In the genomic region with DNA sequence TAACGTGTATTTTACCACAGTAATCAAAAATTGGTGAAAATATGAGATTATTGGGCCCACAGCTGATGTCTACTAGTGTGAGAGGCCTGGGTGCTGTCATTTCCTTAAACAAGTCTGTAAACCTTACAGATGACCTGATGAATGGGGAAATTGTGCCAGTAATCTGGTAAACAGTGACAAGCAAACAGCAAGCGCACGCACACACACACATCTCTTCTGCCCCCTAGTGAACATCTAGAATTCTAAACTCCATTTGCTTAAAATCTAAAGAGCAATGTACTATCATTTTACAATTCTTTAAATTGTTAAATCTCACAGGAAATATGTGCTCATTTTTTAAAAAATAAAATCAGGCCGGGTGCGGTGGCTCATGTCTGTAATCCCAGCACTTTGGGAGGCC, we compare ENCODE assay signal across 1 cellular context.
TF ChIP-seq lines count a peak whose summit lies in the region.

No MANE protein-coding gene starts in this region.

TF ChIP-seq in K562, 482 proteins besides CTCF, POLR2A, EP300 and RAD21 (continued from another document):
- TF ChIP-seq, protein P1, sequence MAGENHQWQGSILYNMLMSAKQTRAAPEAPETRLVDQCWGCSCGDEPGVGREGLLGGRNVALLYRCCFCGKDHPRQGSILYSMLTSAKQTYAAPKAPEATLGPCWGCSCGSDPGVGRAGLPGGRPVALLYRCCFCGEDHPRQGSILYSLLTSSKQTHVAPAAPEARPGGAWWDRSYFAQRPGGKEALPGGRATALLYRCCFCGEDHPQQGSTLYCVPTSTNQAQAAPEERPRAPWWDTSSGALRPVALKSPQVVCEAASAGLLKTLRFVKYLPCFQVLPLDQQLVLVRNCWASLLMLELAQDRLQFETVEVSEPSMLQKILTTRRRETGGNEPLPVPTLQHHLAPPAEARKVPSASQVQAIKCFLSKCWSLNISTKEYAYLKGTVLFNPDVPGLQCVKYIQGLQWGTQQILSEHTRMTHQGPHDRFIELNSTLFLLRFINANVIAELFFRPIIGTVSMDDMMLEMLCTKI (IDR thresholded peaks at IDR 0.05; ENCODE audit: partially characterized antibody), result no peak
- TF ChIP-seq CBX2 (IDR thresholded peaks at IDR 0.05; ENCODE audit: insufficient read depth, low read length, poor library complexity, severe bottlenecking) (no peak), SMARCA4 (IDR thresholded peaks at IDR 0.05) (peak; percentile 43; the same call in 1 of the 2 replicates), YBX1 (IDR thresholded peaks at IDR 0.05) (no peak), NRF1 (conservative IDR thresholded peaks at IDR 0.05 in 1 of 2, IDR thresholded peaks at IDR 0.05 in 1 of 2) (peak; percentile 25 to 54; a peak in 2 of 4 replicates), WHSC1 (IDR thresholded peaks at IDR 0.05; ENCODE audit: low read length) (no peak), L3MBTL2 (IDR thresholded peaks at IDR 0.05) (no peak), E2F3 (CRISPR knock-in tag; IDR thresholded peaks at IDR 0.05) (no peak), E2F4 (CRISPR knock-in tag; IDR thresholded peaks at IDR 0.05; ENCODE audit: low read depth) (no peak), ZNF311 (CRISPR knock-in tag; IDR thresholded peaks at IDR 0.05) (no peak), TBP (optimal IDR thresholded peaks at IDR 0.05; ENCODE audit: low read depth, low read length) (no peak), ATF7 (IDR thresholded peaks at IDR 0.05) (peak; percentile 28; the same call in 1 of the 2 replicates), CTBP1 (IDR thresholded peaks at IDR 0.05; ENCODE audit: borderline replicate concordance) (no peak), ZNF778 (CRISPR knock-in tag; IDR thresholded peaks at IDR 0.05) (no peak), NFYB (IDR thresholded peaks at IDR 0.05; ENCODE audit: extremely low read depth, insufficient read length) (no peak), NFE2 (IDR thresholded peaks at IDR 0.05; ENCODE audit: low read depth) (peak; percentile 26; the same call in 1 of the 2 replicates), RBM15 (IDR thresholded peaks at IDR 0.05; ENCODE audit: insufficient read depth, low read length) (no peak), ZNF551 (CRISPR knock-in tag; IDR thresholded peaks at IDR 0.05) (no peak)
- TF ChIP-seq, protein P2, sequence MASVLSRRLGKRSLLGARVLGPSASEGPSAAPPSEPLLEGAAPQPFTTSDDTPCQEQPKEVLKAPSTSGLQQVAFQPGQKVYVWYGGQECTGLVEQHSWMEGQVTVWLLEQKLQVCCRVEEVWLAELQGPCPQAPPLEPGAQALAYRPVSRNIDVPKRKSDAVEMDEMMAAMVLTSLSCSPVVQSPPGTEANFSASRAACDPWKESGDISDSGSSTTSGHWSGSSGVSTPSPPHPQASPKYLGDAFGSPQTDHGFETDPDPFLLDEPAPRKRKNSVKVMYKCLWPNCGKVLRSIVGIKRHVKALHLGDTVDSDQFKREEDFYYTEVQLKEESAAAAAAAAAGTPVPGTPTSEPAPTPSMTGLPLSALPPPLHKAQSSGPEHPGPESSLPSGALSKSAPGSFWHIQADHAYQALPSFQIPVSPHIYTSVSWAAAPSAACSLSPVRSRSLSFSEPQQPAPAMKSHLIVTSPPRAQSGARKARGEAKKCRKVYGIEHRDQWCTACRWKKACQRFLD (CRISPR knock-in tag; IDR thresholded peaks at IDR 0.05), result no peak
- TF ChIP-seq, protein P3, sequence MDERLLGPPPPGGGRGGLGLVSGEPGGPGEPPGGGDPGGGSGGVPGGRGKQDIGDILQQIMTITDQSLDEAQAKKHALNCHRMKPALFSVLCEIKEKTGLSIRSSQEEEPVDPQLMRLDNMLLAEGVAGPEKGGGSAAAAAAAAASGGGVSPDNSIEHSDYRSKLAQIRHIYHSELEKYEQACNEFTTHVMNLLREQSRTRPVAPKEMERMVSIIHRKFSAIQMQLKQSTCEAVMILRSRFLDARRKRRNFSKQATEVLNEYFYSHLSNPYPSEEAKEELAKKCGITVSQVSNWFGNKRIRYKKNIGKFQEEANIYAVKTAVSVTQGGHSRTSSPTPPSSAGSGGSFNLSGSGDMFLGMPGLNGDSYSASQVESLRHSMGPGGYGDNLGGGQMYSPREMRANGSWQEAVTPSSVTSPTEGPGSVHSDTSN (CRISPR knock-in tag; IDR thresholded peaks at IDR 0.05; ENCODE audit: low read depth), result no peak
- TF ChIP-seq, protein P3 (tag; conservative IDR thresholded peaks at IDR 0.05; ENCODE audit: low read depth), result peak; percentile 59
- TF ChIP-seq, protein P4, sequence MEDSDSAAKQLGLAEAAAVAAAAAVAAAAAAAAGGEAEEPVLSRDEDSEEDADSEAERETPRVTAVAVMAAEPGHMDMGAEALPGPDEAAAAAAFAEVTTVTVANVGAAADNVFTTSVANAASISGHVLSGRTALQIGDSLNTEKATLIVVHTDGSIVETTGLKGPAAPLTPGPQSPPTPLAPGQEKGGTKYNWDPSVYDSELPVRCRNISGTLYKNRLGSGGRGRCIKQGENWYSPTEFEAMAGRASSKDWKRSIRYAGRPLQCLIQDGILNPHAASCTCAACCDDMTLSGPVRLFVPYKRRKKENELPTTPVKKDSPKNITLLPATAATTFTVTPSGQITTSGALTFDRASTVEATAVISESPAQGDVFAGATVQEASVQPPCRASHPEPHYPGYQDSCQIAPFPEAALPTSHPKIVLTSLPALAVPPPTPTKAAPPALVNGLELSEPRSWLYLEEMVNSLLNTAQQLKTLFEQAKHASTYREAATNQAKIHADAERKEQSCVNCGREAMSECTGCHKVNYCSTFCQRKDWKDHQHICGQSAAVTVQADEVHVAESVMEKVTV (CRISPR knock-in tag; IDR thresholded peaks at IDR 0.05), result peak; percentile 33; the same call in 1 of the 2 replicates
- TF ChIP-seq, protein P5, sequence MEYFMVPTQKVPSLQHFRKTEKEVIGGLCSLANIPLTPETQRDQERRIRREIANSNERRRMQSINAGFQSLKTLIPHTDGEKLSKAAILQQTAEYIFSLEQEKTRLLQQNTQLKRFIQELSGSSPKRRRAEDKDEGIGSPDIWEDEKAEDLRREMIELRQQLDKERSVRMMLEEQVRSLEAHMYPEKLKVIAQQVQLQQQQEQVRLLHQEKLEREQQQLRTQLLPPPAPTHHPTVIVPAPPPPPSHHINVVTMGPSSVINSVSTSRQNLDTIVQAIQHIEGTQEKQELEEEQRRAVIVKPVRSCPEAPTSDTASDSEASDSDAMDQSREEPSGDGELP (CRISPR knock-in tag; IDR thresholded peaks at IDR 0.05; ENCODE audit: borderline replicate concordance), result no peak
TF ChIP-seq in K562: peak in this region for 13.
